In genomic region chr4:72857787-72858186, GRCh38 we compare ENCODE assay signal across 15 cellular contexts.
"Had no signal": no experiment of that assay in that cellular context is flagged by ENCODE, and none has a peak within 500 bp of the region (broad histone marks: within the 10 kb centered on the region; RNA-seq: fewer than 3 reads in every experiment).

No MANE protein-coding gene starts in this region.

- H3K27me3 Mint-ChIP-seq: activated naive CD8-positive, alpha-beta T cell treated with anti-CD3 and anti-CD28 coated beads, Interleukin-2, amount 10 ng/mL, durations not matched to agents 7 days and 5 days; effector memory CD8-positive, alpha-beta T cell had no signal

- H3K4me3 ChIP-seq: ascending aorta, neural progenitor cell had no signal

- H3K9me3 Mint-ChIP-seq: activated CD8-positive, alpha-beta T cell treated with anti-CD3 and anti-CD28 coated beads for 36 hours; activated naive CD8-positive, alpha-beta T cell treated with anti-CD3 and anti-CD28 coated beads, Interleukin-2, amount 10 ng/mL, durations not matched to agents 7 days and 5 days; effector memory CD8-positive, alpha-beta T cell; neural progenitor cell had no signal

- H3K4me1 Mint-ChIP-seq: activated CD4-positive, alpha-beta T cell treated with anti-CD3 and anti-CD28 coated beads for 36 hours; activated naive CD8-positive, alpha-beta T cell treated with anti-CD3 and anti-CD28 coated beads, Interleukin-2, amount 10 ng/mL, durations not matched to agents 7 days and 5 days; neural progenitor cell; T-cell had no signal

- H3K4me3 Mint-ChIP-seq: activated CD4-positive, alpha-beta T cell treated with anti-CD3 and anti-CD28 coated beads for 36 hours; activated CD8-positive, alpha-beta T cell treated with anti-CD3 and anti-CD28 coated beads for 36 hours; activated naive CD8-positive, alpha-beta T cell treated with anti-CD3 and anti-CD28 coated beads, Interleukin-2, amount 10 ng/mL, durations not matched to agents 7 days and 5 days; effector memory CD8-positive, alpha-beta T cell; neural progenitor cell; T-cell had no signal

- ATAC-seq: activated CD8-positive, alpha-beta T cell treated with anti-CD3 and anti-CD28 coated beads for 36 hours; effector memory CD8-positive, alpha-beta T cell; left lobe of liver; T-cell had no signal

- H3K36me3 ChIP-seq: ascending aorta, neural progenitor cell had no signal

- H3K27ac ChIP-seq: ascending aorta, epithelial cell of prostate, neural progenitor cell, VCaP had no signal

- DNase-seq: activated CD4-positive, alpha-beta T cell treated with anti-CD3 and anti-CD28 coated beads for 36 hours; activated CD8-positive, alpha-beta memory T cell treated with anti-CD3 and anti-CD28 coated beads, Interleukin-2, amount 50 U/mL, for 48 hours; activated CD8-positive, alpha-beta T cell treated with anti-CD3 and anti-CD28 coated beads for 36 hours; activated naive CD8-positive, alpha-beta T cell treated with anti-CD3 and anti-CD28 coated beads, Interleukin-2, amount 10 ng/mL, durations not matched to agents 7 days and 5 days; caudate nucleus; effector memory CD8-positive, alpha-beta T cell; islet precursor cell; small intestine; T-cell; T1000 had no signal

- H3K4me1 ChIP-seq: ascending aorta, neural progenitor cell had no signal

- H3K9me3 ChIP-seq: ascending aorta had no signal

- H3K27ac Mint-ChIP-seq: activated CD4-positive, alpha-beta T cell treated with anti-CD3 and anti-CD28 coated beads for 36 hours; activated CD8-positive, alpha-beta T cell treated with anti-CD3 and anti-CD28 coated beads for 36 hours; activated naive CD8-positive, alpha-beta T cell treated with anti-CD3 and anti-CD28 coated beads, Interleukin-2, amount 10 ng/mL, durations not matched to agents 7 days and 5 days; effector memory CD8-positive, alpha-beta T cell; neural progenitor cell; T-cell had no signal

- H3K36me3 Mint-ChIP-seq: activated naive CD8-positive, alpha-beta T cell treated with anti-CD3 and anti-CD28 coated beads, Interleukin-2, amount 10 ng/mL, durations not matched to agents 7 days and 5 days; neural progenitor cell; T-cell had no signal

- H3K27me3 ChIP-seq: ascending aorta, neural progenitor cell had no signal
